In the genomic region with DNA sequence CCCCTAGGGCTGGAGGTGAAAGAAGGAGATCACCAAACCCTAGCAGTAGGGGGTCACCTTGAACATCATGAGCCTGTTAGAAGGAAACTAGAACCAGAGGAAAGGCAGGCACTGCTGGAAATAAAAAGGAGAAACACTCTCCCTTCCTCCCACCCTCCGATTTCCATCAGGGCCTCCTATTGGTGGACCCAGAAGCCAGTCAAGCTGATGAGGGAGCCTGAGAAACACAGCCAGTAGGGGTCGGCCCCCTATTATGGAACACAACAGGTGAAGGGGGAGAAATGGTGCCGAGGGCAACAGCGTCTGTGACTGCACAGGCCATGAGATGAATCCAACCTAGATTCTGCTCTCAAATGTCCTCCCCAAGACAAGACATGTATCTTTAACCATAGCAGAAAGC, we compare ENCODE assay signal across 18 cellular contexts.
DNase-seq lines count a peak whose midpoint lies in the region; ATAC-seq and TF ChIP-seq lines count a peak whose summit lies in the region.
"Had no signal": no experiment of that assay in that cellular context is flagged by ENCODE, and none has a peak within 500 bp of the region (broad histone marks: within the 10 kb centered on the region; RNA-seq: fewer than 3 reads in every experiment).

No MANE protein-coding gene starts in this region.

- no peak overlapping the region for H4K91ac ChIP-seq in H9 (ENCODE audit: insufficient read length, low read depth, low read length)

- H3K27ac Mint-ChIP-seq in H9, result no peak overlapping the region
- peak overlapping the region in 1 of 2 donors; percentile 82 for H3K27ac Mint-ChIP-seq in activated naive CD4-positive, alpha-beta T cell treated with anti-CD3 and anti-CD28 coated beads, Interleukin-2, amount 50 U/mL, for 72 hours
- H3K27ac Mint-ChIP-seq: CD8-positive, alpha-beta memory T cell; HFFc6; T-cell had no signal

- no peaks in the 10 kb centered on the region for H3K79me1 ChIP-seq in H9 (ENCODE audit: insufficient read depth, low read depth, low read length, poor library complexity, severe bottlenecking)

- no peak overlapping the region for H3K4me3 ChIP-seq in SJCRH30
- H3K4me3 ChIP-seq: BLaER1 had no signal

- no peak overlapping the region for H2BK12ac ChIP-seq in H9 (ENCODE audit: insufficient read length, low read depth, low read length)

- H3K4me3 Mint-ChIP-seq in H9, result no peak overlapping the region
- H3K4me3 Mint-ChIP-seq: CD8-positive, alpha-beta memory T cell; HFFc6; T-cell had no signal

- no peaks in the 10 kb centered on the region for H3K9me3 ChIP-seq in H9 (ENCODE audit: control insufficient read depth, low read depth, low read length)
- no peaks in the 10 kb centered on the region for H3K9me3 ChIP-seq in SJCRH30 (replicated peaks)
- H3K9me3 ChIP-seq: BLaER1 had no signal

- no peak overlapping the region for H2BK120ac ChIP-seq in H9 (ENCODE audit: low read depth, low read length, poor library complexity, severe bottlenecking)

- H3K4me1 Mint-ChIP-seq in H9, result peaks cover 10 to 11% of the 10 kb centered on the region in 2 experiments
- H3K4me1 Mint-ChIP-seq: CD8-positive, alpha-beta memory T cell; T-cell had no signal

- no peak overlapping the region for H3K14ac ChIP-seq in H9 (ENCODE audit: insufficient read depth, low read length)

- no peak overlapping the region for H4K5ac ChIP-seq in H9 (ENCODE audit: insufficient read length, low read depth, low read length)

- DNase-seq in DMS 273 (lab: John Stamatoyannopoulos, UW; ENCODE audit: unreplicated experiment) (peak; percentile 16), DMS 273 treated with DMSO at 0.1 percent for 48 hours (lab: John Stamatoyannopoulos, UW) (no peak), H9 (peak; percentile 81), SJCRH30 (peak; percentile 29 to 38), iPS-NIHi11 (ENCODE audit: low spot score) (peak; percentile 66)
- DNase-seq in activated naive CD4-positive, alpha-beta T cell treated with anti-CD3 and anti-CD28 coated beads, Interleukin-2, amount 50 U/mL, for 72 hours (ENCODE audit: low spot score in 2 of 2), result no peak
- DNase-seq: CD8-positive, alpha-beta memory T cell; HFFc6; Kasumi-1; NCI-H1436; NCI-H2107; NCI-H226; RPMI8226; T-cell had no signal

- H3K79me2 ChIP-seq in H9 (ENCODE audit: insufficient read depth, low read length), result no peaks in the 10 kb centered on the region

- no peak overlapping the region for H3T11ph ChIP-seq in H9 (ENCODE audit: low read length)

- no peak overlapping the region for H2BK5ac ChIP-seq in H9 (ENCODE audit: insufficient read length, low read length)

- peaks cover 11% of the 10 kb centered on the region for H3K27me3 Mint-ChIP-seq in H9 (ENCODE audit: low read depth)

- H3K36me3 Mint-ChIP-seq in H9 (ENCODE audit: insufficient read depth in 1 of 3, low read depth in 3 of 3), result no peaks in the 10 kb centered on the region
- H3K36me3 Mint-ChIP-seq in activated naive CD4-positive, alpha-beta T cell treated with anti-CD3 and anti-CD28 coated beads, Interleukin-2, amount 50 U/mL, for 72 hours, result no peaks in the 10 kb centered on the region
- H3K36me3 Mint-ChIP-seq: CD8-positive, alpha-beta memory T cell; T-cell had no signal

- no CpG with 5 or more reads among the region's 4 CpGs for WGBS in H9 (ENCODE audit: extremely low coverage, insufficient read length, low lambda C conversion rate)

- no peak for ATAC-seq in activated naive CD4-positive, alpha-beta T cell treated with anti-CD3 and anti-CD28 coated beads, Interleukin-2, amount 50 U/mL, for 72 hours
- ATAC-seq in HG03045 (IDR thresholded peaks at IDR 0.05; ENCODE audit: unreplicated experiment) (no peak), HG03039 (IDR thresholded peaks at IDR 0.05; ENCODE audit: unreplicated experiment) (no peak)
- ATAC-seq: T-cell had no signal

- H3K23ac ChIP-seq in H9 (ENCODE audit: insufficient read length, low read depth, low read length), result no peak overlapping the region

- no peak overlapping the region for H2AK5ac ChIP-seq in H9 (ENCODE audit: insufficient read length, low read length)

- H3K9ac ChIP-seq in H9 (ENCODE audit: extremely low read depth, insufficient read length, low read length), result no peak overlapping the region
- H3K9ac ChIP-seq: BLaER1 had no signal

- H3K4me1 ChIP-seq in H9 (ENCODE audit: insufficient read depth, low read length), result no peaks in the 10 kb centered on the region
- no peaks in the 10 kb centered on the region for H3K4me1 ChIP-seq in SJCRH30

- no peak overlapping the region for H2AFZ ChIP-seq in H9 (ENCODE audit: low read length)

- no peaks in the 10 kb centered on the region for H3K23me2 ChIP-seq in H9 (ENCODE audit: insufficient read length, low read depth, low read length, poor library complexity, severe bottlenecking)

- H2BK20ac ChIP-seq in H9 (ENCODE audit: low read depth, low read length, poor library complexity, severe bottlenecking), result no peak overlapping the region

- no peak overlapping the region for H2BK15ac ChIP-seq in H9 (ENCODE audit: low read depth, low read length)

- no peak for TF ChIP-seq CTCF in H9 (conservative IDR thresholded peaks at IDR 0.05)

- H4K8ac ChIP-seq in H9 (replicated peaks; ENCODE audit: insufficient read length, low read depth, low read length), result no peak overlapping the region

- H3K36me3 ChIP-seq in SJCRH30, result no peaks in the 10 kb centered on the region
- H3K36me3 ChIP-seq: BLaER1 had no signal

- H4K20me1 ChIP-seq in H9 (ENCODE audit: control insufficient read depth, insufficient read depth, insufficient read length), result no peaks in the 10 kb centered on the region
- H4K20me1 ChIP-seq: BLaER1 had no signal

- H3K27ac ChIP-seq in H9 (ENCODE audit: insufficient read length, low read depth, low read length) (no peak overlapping the region), SJCRH30 (no peak overlapping the region)
- H3K27ac ChIP-seq: 22Rv1, BLaER1 had no signal

- no peak overlapping the region for H3K4me2 ChIP-seq in H9 (ENCODE audit: insufficient read depth, insufficient read length, low read length)
- H3K4me2 ChIP-seq: BLaER1 had no signal

- H3K56ac ChIP-seq in H9 (ENCODE audit: insufficient read length, low read depth, low read length), result no peak overlapping the region

- H3K9me3 Mint-ChIP-seq in H9, result no peaks in the 10 kb centered on the region
- no peaks in the 10 kb centered on the region for H3K9me3 Mint-ChIP-seq in activated naive CD4-positive, alpha-beta T cell treated with anti-CD3 and anti-CD28 coated beads, Interleukin-2, amount 50 U/mL, for 72 hours
- H3K9me3 Mint-ChIP-seq: CD8-positive, alpha-beta memory T cell; HFFc6; T-cell had no signal

- no peak overlapping the region for H3K4ac ChIP-seq in H9 (ENCODE audit: low read depth, low read length)

- H3K27me3 ChIP-seq in H9 (ENCODE audit: insufficient read depth, low read length) (no peaks in the 10 kb centered on the region), SJCRH30 (peaks cover 9% of the 10 kb centered on the region; the same call in 1 of the 2 replicates)
- H3K27me3 ChIP-seq: BLaER1 had no signal

- H3K18ac ChIP-seq in H9 (ENCODE audit: insufficient read length, low read depth, low read length), result no peak overlapping the region

Comparison
In these comparisons a context has a peak if more than half of its experiments do, and no peak if none do; other contexts are left out.
1. DNase-seq: peak in DMS 273 (single experiment), H9 (single experiment), SJCRH30 (2 of 2) and iPS-NIHi11 (single experiment); none in DMS 273 treated with DMSO at 0.1 percent for 48 hours (single experiment) and activated naive CD4-positive, alpha-beta T cell treated with anti-CD3 and anti-CD28 coated beads, Interleukin-2, amount 50 U/mL, for 72 hours (0 of 2).